In genomic region chr20:36467076-36467999, GRCh38 we compare ENCODE assay signal across 8 cellular contexts.
DNase-seq lines count a peak whose midpoint lies in the region; ATAC-seq and TF ChIP-seq lines count a peak whose summit lies in the region.

No MANE protein-coding gene starts in this region.

- ATAC-seq in T-helper 17 cell (peak; percentile 54), HG03457 (IDR thresholded peaks at IDR 0.05; ENCODE audit: unreplicated experiment) (no peak)
- ATAC-seq in central memory CD8-positive, alpha-beta T cell (replicated peaks; ENCODE audit: extremely low read depth, poor library complexity, severe bottlenecking), result peak; percentile 47

- H4K20me1 ChIP-seq in MM.1S (ENCODE audit: insufficient read depth, low read length), result no peaks in the 10 kb centered on the region

- no peak overlapping the region for H2AFZ ChIP-seq in MM.1S (ENCODE audit: low read length)

- no peaks in the 10 kb centered on the region for H3K9me3 Mint-ChIP-seq in CD8-positive, alpha-beta memory T cell
- H3K9me3 Mint-ChIP-seq in central memory CD8-positive, alpha-beta T cell, result no peaks in the 10 kb centered on the region

- H3K9me2 ChIP-seq in MM.1S (replicated peaks; ENCODE audit: insufficient read depth, low read length), result no peaks in the 10 kb centered on the region

- POLR2A ChIA-PET in CD8-positive, alpha-beta memory T cell (lab: Charles Lee), result no interaction called here

- CTCF ChIA-PET in CD8-positive, alpha-beta memory T cell (lab: Charles Lee), result interaction anchor here (1.2 kb wide), 1 partner anchor 287 kb away, joined by 3 read pairs; no protein-coding TSS in a partner anchor

- no peaks in the 10 kb centered on the region for H3K9me3 ChIP-seq in CD8-positive, alpha-beta memory T cell (ENCODE audit: low read length)
- no peaks in the 10 kb centered on the region for H3K9me3 ChIP-seq in MM.1S (replicated peaks; ENCODE audit: insufficient read depth, low read length)
- H3K9me3 ChIP-seq in T-helper 17 cell (ENCODE audit: control insufficient read depth, low read length, poor library complexity, severe bottlenecking), result no peaks in the 10 kb centered on the region
- H3K9me3 ChIP-seq in suprapubic skin, result no peaks in the 10 kb centered on the region

- H3K79me2 ChIP-seq in MM.1S (ENCODE audit: low read length), result peaks cover 25% of the 10 kb centered on the region

- peaks cover 0 to 6% (median 2%) of the 10 kb centered on the region in 3 donors for H3K36me3 Mint-ChIP-seq in CD8-positive, alpha-beta memory T cell
- H3K36me3 Mint-ChIP-seq in T-helper 17 cell (ENCODE audit: low read depth), result peaks cover 2% of the 10 kb centered on the region
- peaks cover 17% of the 10 kb centered on the region for H3K36me3 Mint-ChIP-seq in central memory CD8-positive, alpha-beta T cell (ENCODE audit: insufficient read depth)

- peaks cover 73% of the 10 kb centered on the region for H3K4me1 ChIP-seq in CD8-positive, alpha-beta memory T cell (ENCODE audit: insufficient read depth, low read length)
- peaks cover 52% of the 10 kb centered on the region for H3K4me1 ChIP-seq in MM.1S (ENCODE audit: low read length)
- H3K4me1 ChIP-seq in suprapubic skin, result peaks cover 92% of the 10 kb centered on the region

- no peak overlapping the region for H3K9ac ChIP-seq in MM.1S (ENCODE audit: low read length)

- 18% methylated on average over 8 of the region's 8 CpGs for WGBS in suprapubic skin

- TF ChIP-seq CTCF in MM.1S (IDR thresholded peaks at IDR 0.05; ENCODE audit: low read length), result 0 out of 2 replicates have a peak, but pooled peaks have one; percentile 3
- TF ChIP-seq CTCF in suprapubic skin (IDR thresholded peaks at IDR 0.05), result no peak

- H3K4me1 Mint-ChIP-seq in CD8-positive, alpha-beta memory T cell, result peaks cover 66 to 86% (median 73%) of the 10 kb centered on the region in 3 donors
- peaks cover 59% of the 10 kb centered on the region for H3K4me1 Mint-ChIP-seq in T-helper 17 cell
- H3K4me1 Mint-ChIP-seq in central memory CD8-positive, alpha-beta T cell, result peaks cover 70% of the 10 kb centered on the region

- H3K27me3 Mint-ChIP-seq in CD8-positive, alpha-beta memory T cell, result no peaks in the 10 kb centered on the region
- H3K27me3 Mint-ChIP-seq in T-helper 17 cell, result no peaks in the 10 kb centered on the region
- H3K27me3 Mint-ChIP-seq in central memory CD8-positive, alpha-beta T cell, result no peaks in the 10 kb centered on the region

- DNase-seq in CD8-positive, alpha-beta memory T cell, result peak in 4 of 5 donors; percentile 25 to 67 (median 48)
- DNase-seq in MM.1S (peak; percentile 64), T-helper 17 cell (peak; percentile 30 to 38 (median 33)), lung microvascular endothelial cell (ENCODE audit: low read depth in 2 of 2) (peak; percentile 59 to 68), suprapubic skin (ENCODE audit: low spot score in 2 of 2) (peak in 1 of 2 donors; percentile 85), HuH-7 (ENCODE audit: low spot score) (no peak)
- no peak for DNase-seq in central memory CD8-positive, alpha-beta T cell (ENCODE audit: low spot score in 2 of 2)

- no peak for TF ChIP-seq POLR2A in suprapubic skin (IDR thresholded peaks at IDR 0.05)

- no peaks in the 10 kb centered on the region for H3K27me3 ChIP-seq in CD8-positive, alpha-beta memory T cell (ENCODE audit: insufficient read depth, low read length, poor library complexity, severe bottlenecking)
- H3K27me3 ChIP-seq in MM.1S (replicated peaks; ENCODE audit: insufficient read depth, low read length), result no peaks in the 10 kb centered on the region
- H3K27me3 ChIP-seq in suprapubic skin, result no peaks in the 10 kb centered on the region

- no peak overlapping the region for H3K27ac ChIP-seq in CD8-positive, alpha-beta memory T cell (ENCODE audit: low read depth, low read length)
- H3K27ac ChIP-seq in MM.1S (ENCODE audit: low read length), result no peak overlapping the region
- peak overlapping the region; percentile 97 for H3K27ac ChIP-seq in suprapubic skin

- H3K36me3 ChIP-seq in CD8-positive, alpha-beta memory T cell (ENCODE audit: insufficient read depth, low read length), result no peaks in the 10 kb centered on the region
- no peaks in the 10 kb centered on the region for H3K36me3 ChIP-seq in MM.1S (replicated peaks; ENCODE audit: insufficient read depth, low read length)
- no peaks in the 10 kb centered on the region for H3K36me3 ChIP-seq in suprapubic skin

- H3K4me2 ChIP-seq in MM.1S (ENCODE audit: low read depth, low read length), result peak overlapping the region; percentile 4; the same call in 1 of the 2 replicates

- H3K4me3 ChIP-seq in CD8-positive, alpha-beta memory T cell (ENCODE audit: low read length), result peak overlapping the region; percentile 16
- H3K4me3 ChIP-seq in MM.1S (ENCODE audit: low read length) (no peak overlapping the region), suprapubic skin (no peak overlapping the region)

- H3F3A ChIP-seq in MM.1S (ENCODE audit: insufficient read depth, low read length), result peaks cover 6% of the 10 kb centered on the region; the same call in 1 of the 2 replicates

- no peak for TF ChIP-seq EP300 in suprapubic skin (IDR thresholded peaks at IDR 0.05)

- H3K27ac Mint-ChIP-seq in CD8-positive, alpha-beta memory T cell, result peak overlapping the region; percentile 66 to 97 (median 91)
- H3K27ac Mint-ChIP-seq in T-helper 17 cell, result peak overlapping the region; percentile 98
- H3K27ac Mint-ChIP-seq in central memory CD8-positive, alpha-beta T cell (ENCODE audit: low read depth), result peak overlapping the region; percentile 82

- H3K4me3 Mint-ChIP-seq in CD8-positive, alpha-beta memory T cell, result peak overlapping the region; percentile 4 to 71 (median 65)
- H3K4me3 Mint-ChIP-seq in T-helper 17 cell, result peak overlapping the region; percentile 88
- H3K4me3 Mint-ChIP-seq in central memory CD8-positive, alpha-beta T cell, result peak overlapping the region; percentile 53

Comparison
In these comparisons a context has a peak if more than half of its experiments do, and no peak if none do; other contexts are left out.
1. DNase-seq: peak in CD8-positive, alpha-beta memory T cell (4 of 5), MM.1S (single experiment), T-helper 17 cell (3 of 3) and lung microvascular endothelial cell (2 of 2); none in central memory CD8-positive, alpha-beta T cell (0 of 2) and HuH-7 (single experiment).
2. Peak in every context shown above with its lines, with median percentiles within 50 percentile points of each other: H3K27ac Mint-ChIP-seq and H3K4me3 Mint-ChIP-seq.